ENCODE assay signal across 20 cellular contexts in the genomic region with DNA sequence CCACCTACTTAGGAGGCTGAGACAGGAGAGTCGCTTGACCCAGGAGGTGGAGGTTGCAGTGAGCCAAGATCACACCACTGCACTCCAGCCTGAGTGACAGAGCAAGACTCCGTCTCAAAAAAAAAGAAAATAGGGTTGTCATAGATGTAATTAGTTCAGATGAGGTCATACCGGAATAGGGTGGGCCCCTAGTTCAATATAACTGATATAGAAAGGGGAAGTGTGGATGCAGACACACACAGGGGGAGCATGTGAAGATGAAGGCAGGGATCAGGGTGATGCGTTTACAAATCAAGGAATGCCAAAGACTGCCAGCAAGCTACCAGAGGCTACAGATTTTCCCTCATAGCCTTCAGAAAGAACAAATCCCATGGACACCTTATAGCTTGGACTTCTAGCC. TPM values are rescaled to one million over a fixed set of nuclear protein-coding genes. Genes with fewer than 3 reads are reported as not detected.
DNase-seq lines count a peak whose midpoint lies in the region; ATAC-seq, FAIRE-seq and TF ChIP-seq lines count a peak whose summit lies in the region.
"Had no signal": no experiment of that assay in that cellular context is flagged by ENCODE, and none has a peak within 500 bp of the region (broad histone marks: within the 10 kb centered on the region; RNA-seq: fewer than 3 reads in every experiment).

No MANE protein-coding gene starts in this region.

- no peaks in the 10 kb centered on the region for H3K27me3 Mint-ChIP-seq in HFFc6 (ENCODE audit: insufficient read depth)
- H3K27me3 Mint-ChIP-seq: stimulated activated naive CD8-positive, alpha-beta T cell treated with anti-CD3 and anti-CD28 coated beads, Interleukin-15, Interleukin-2, amounts not matched to agents 100 ng/mL and 50 ng/mL, for 24 hours had no signal

- no peak overlapping the region for H3K4me3 Mint-ChIP-seq in HFFc6
- H3K4me3 Mint-ChIP-seq: stimulated activated naive CD8-positive, alpha-beta T cell treated with anti-CD3 and anti-CD28 coated beads, Interleukin-15, Interleukin-2, amounts not matched to agents 100 ng/mL and 50 ng/mL, for 24 hours had no signal

- H3K27ac ChIP-seq in K562 (ENCODE audit: extremely low read depth, low read depth, low read length): no peak overlapping the region
- H3K27ac ChIP-seq in psoas muscle: peak overlapping the region; percentile 5
- H3K27ac ChIP-seq in MM.1S (ENCODE audit: low read length): no peak overlapping the region
- H3K27ac ChIP-seq: PC-9, SJSA1 had no signal

- H4K20me1 ChIP-seq in K562 (replicated peaks; ENCODE audit: control insufficient read depth, insufficient read depth, low read length) (no peaks in the 10 kb centered on the region), MM.1S (ENCODE audit: insufficient read depth, low read length) (no peaks in the 10 kb centered on the region)

- H3K4me3 ChIP-seq in K562: no peak overlapping the region
- H3K4me3 ChIP-seq in psoas muscle: no peak overlapping the region
- no peak overlapping the region for H3K4me3 ChIP-seq in MM.1S (ENCODE audit: low read length)
- H3K4me3 ChIP-seq: PC-9, SJSA1 had no signal

- H3K4me2 ChIP-seq in K562 (ENCODE audit: insufficient read depth, low read length): no peak overlapping the region
- H3K4me2 ChIP-seq in MM.1S (ENCODE audit: low read depth, low read length): no peak overlapping the region
- H3K4me2 ChIP-seq: PC-9 had no signal

- intact Hi-C loops in K562 (cut with micrococcal nuclease) (no loop called here), psoas muscle (cut with DNase I) (no loop called here)

- peaks cover 38% of the 10 kb centered on the region for H3K4me1 Mint-ChIP-seq in HFFc6 (ENCODE audit: low read depth)

- H3K9me3 Mint-ChIP-seq in HFFc6: no peaks in the 10 kb centered on the region
- H3K9me3 Mint-ChIP-seq: stimulated activated naive CD8-positive, alpha-beta T cell treated with anti-CD3 and anti-CD28 coated beads, Interleukin-15, Interleukin-2, amounts not matched to agents 100 ng/mL and 50 ng/mL, for 24 hours had no signal

- in situ Hi-C loops in K562 (cut with MboI): no loop called here

- ATAC-seq in K562 (no peak), psoas muscle (no peak), GM18861 (IDR thresholded peaks at IDR 0.05; ENCODE audit: unreplicated experiment) (no peak), left lobe of liver (no peak)

- TF ChIP-seq POLR2A in K562 (conservative IDR thresholded peaks at IDR 0.05): no peak

- TF ChIP-seq CTCF in HFFc6 (IDR thresholded peaks at IDR 0.05): no peak
- TF ChIP-seq CTCF in K562 (IDR thresholded peaks at IDR 0.05 in 2 of 3, conservative IDR thresholded peaks at IDR 0.05 in 1 of 3; ENCODE audit: insufficient read depth in 2 of 3, low read depth in 1 of 3, low read length in 3 of 3): no peak
- TF ChIP-seq CTCF in psoas muscle (IDR thresholded peaks at IDR 0.05): no peak
- TF ChIP-seq CTCF in GM20000 (IDR thresholded peaks at IDR 0.05; ENCODE audit: extremely low read depth, missing control alignments): no peak
- no peak for TF ChIP-seq CTCF in MM.1S (IDR thresholded peaks at IDR 0.05; ENCODE audit: low read length)

- peaks cover 30% of the 10 kb centered on the region for H3K36me3 Mint-ChIP-seq in HFFc6 (ENCODE audit: low read depth)

- H3K27me3 ChIP-seq in K562 (ENCODE audit: control insufficient read depth in 2 of 2, insufficient read depth in 2 of 2, low read length in 2 of 2): no peaks in the 10 kb centered on the region
- no peaks in the 10 kb centered on the region for H3K27me3 ChIP-seq in psoas muscle (ENCODE audit: insufficient read depth in 3 of 3, low read length in 2 of 3)
- no peaks in the 10 kb centered on the region for H3K27me3 ChIP-seq in MM.1S (replicated peaks; ENCODE audit: insufficient read depth, low read length)
- H3K27me3 ChIP-seq: SJSA1 had no signal

- H3K9ac ChIP-seq in K562 (ENCODE audit: insufficient read depth in 1 of 2, low read depth in 2 of 2, low read length in 2 of 2) (no peak overlapping the region), MM.1S (ENCODE audit: low read length) (no peak overlapping the region)

- DNase-seq in HFFc6 (no peak), NOMO-1 (lab: John Stamatoyannopoulos, UW; ENCODE audit: unreplicated experiment in 2 of 2) (peak; percentile 86 to 97), K562 (ENCODE audit: extremely low read depth in 1 of 4, low spot score in 3 of 4) (no peak), psoas muscle (no peak), GM20000 (ENCODE audit: low spot score) (no peak), MM.1S (no peak), left lobe of liver (ENCODE audit: low spot score) (no peak)
- DNase-seq: activated CD4-positive, CD25-positive, alpha-beta regulatory T cell treated with anti-CD3 and anti-CD28 coated beads, Interleukin-2, amount 50 U/mL, for 72 hours; activated effector memory CD4-positive, alpha-beta T cell treated with anti-CD3 and anti-CD28 coated beads, Interleukin-2, amount 50 U/mL, for 16 hours; amygdala; Karpas-422; NCI-H1436 treated with DMSO at 0.1 percent for 48 hours; PC-9; stimulated activated CD4-positive, alpha-beta T cell treated with anti-CD3 and anti-CD28 coated beads, Interleukin-1b, Interleukin-23, amount 100 ng/mL, for 48 hours; T-helper 2 cell had no signal

- TF ChIP-seq EP300 in K562 (IDR thresholded peaks at IDR 0.05; ENCODE audit: low read length): no peak

- POLR2A ChIA-PET in K562 (lab: Yijun Ruan, JAX): no interaction called here

- WGBS in K562 (ENCODE audit: insufficient coverage, low coverage, missing lambda C conversion rate): 81% methylated on average over 3 of the region's 4 CpGs
- WGBS in psoas muscle, 3 donors: 77 to 84% (median 78%) methylated on average over 4 of the region's 4 CpGs

- H3K36me3 ChIP-seq in K562 (ENCODE audit: control insufficient read depth, insufficient read depth, low read length) (peaks cover 84% of the 10 kb centered on the region), psoas muscle (ENCODE audit: insufficient read depth in 1 of 2, low read depth in 1 of 2) (peaks cover 0 to 89% of the 10 kb centered on the region in 2 donors), MM.1S (replicated peaks; ENCODE audit: insufficient read depth, low read length) (no peaks in the 10 kb centered on the region)

- no peak for FAIRE-seq in K562 (lab: Jason Lieb, UNC)
- FAIRE-seq: GM19239, H1 had no signal

- H3K27ac Mint-ChIP-seq in HFFc6: peak overlapping the region; percentile 83; the same call in 1 of the 2 replicates
- H3K27ac Mint-ChIP-seq: stimulated activated naive CD8-positive, alpha-beta T cell treated with anti-CD3 and anti-CD28 coated beads, Interleukin-15, Interleukin-2, amounts not matched to agents 100 ng/mL and 50 ng/mL, for 24 hours had no signal

- CTCF ChIA-PET in K562 (lab: Yijun Ruan, JAX; ENCODE audit: low intra/inter-chr PET ratio): no interaction called here

- 0 out of 3 replicates have a peak, but pooled peaks cover 4% of the 10 kb centered on the region for H3K79me2 ChIP-seq in K562 (ENCODE audit: control insufficient read depth, insufficient read depth, low read length)
- H3K79me2 ChIP-seq in MM.1S (ENCODE audit: low read length): no peaks in the 10 kb centered on the region

- peaks cover 10 to 13% of the 10 kb centered on the region in 2 experiments; a peak in 4 of 5 replicates for H3K4me1 ChIP-seq in K562 (replicated peaks in 1 of 2; ENCODE audit: control insufficient read depth in 2 of 2, insufficient read depth in 2 of 2, low read length in 2 of 2)
- H3K4me1 ChIP-seq in psoas muscle: peaks cover 7% of the 10 kb centered on the region
- H3K4me1 ChIP-seq in MM.1S (ENCODE audit: low read length): no peaks in the 10 kb centered on the region

- BruUV-seq in K562 (replicated peaks; lab: Mats Ljungman, UMichigan): no TSS peak

- no peak for TF ChIP-seq RAD21 in K562 (CRISPR knock-in tag; conservative IDR thresholded peaks at IDR 0.05 in 1 of 2, IDR thresholded peaks at IDR 0.05 in 1 of 2)

- no peaks in the 10 kb centered on the region for H3K9me3 ChIP-seq in K562 (replicated peaks; ENCODE audit: control insufficient read depth, insufficient read depth, low read depth, low read length)
- H3K9me3 ChIP-seq in psoas muscle: no peaks in the 10 kb centered on the region
- no peaks in the 10 kb centered on the region for H3K9me3 ChIP-seq in MM.1S (replicated peaks; ENCODE audit: insufficient read depth, low read length)
- H3K9me3 ChIP-seq: SJSA1 had no signal

- H2AFZ ChIP-seq in K562 (ENCODE audit: low read depth, low read length) (no peak overlapping the region), MM.1S (ENCODE audit: low read length) (no peak overlapping the region)
- H2AFZ ChIP-seq: PC-9 had no signal

- no peaks in the 10 kb centered on the region for H3K9me1 ChIP-seq in K562 (ENCODE audit: control insufficient read depth, insufficient read depth, low read length)

- H3F3A ChIP-seq in MM.1S (ENCODE audit: insufficient read depth, low read length): no peaks in the 10 kb centered on the region

- H3K9me2 ChIP-seq in MM.1S (replicated peaks; ENCODE audit: insufficient read depth, low read length): no peaks in the 10 kb centered on the region

RNA-seq across cellular contexts. Expression of a gene that starts 24.3 kb away (rescaled TPM):
- total RNA-seq in HFFc6 (2021; fragmentation: NEBNext Ultra II Directional; extraction: Animal tissue kit (Norgen Biotek cat#: 25700)): 10 to 100 TPM; 10.7 to 17.1 (median 13.0) TPM
- total RNA-seq in K562 (2011; cell fraction: chromatin; rRNA removed; ENCODE audit: low replicate concordance): 5.7 and 13.4 TPM in 2 replicates
- 1.8 and 3.7 TPM in 2 replicates for total RNA-seq in K562 (2011; cell fraction: nucleolus; rRNA removed)
- total RNA-seq in K562 (2011; cell fraction: nucleoplasm; rRNA removed): 6.1 and 6.9 TPM in 2 replicates
- total RNA-seq in K562 (2014; rRNA removed) (5.3 and 6.4 TPM in 2 replicates), K562 (2014; rRNA removed; fragmentation: Illumina TruSeq; extraction: Trizol) (8.9 and 9.0 TPM in 2 replicates), K562 (2015; rRNA removed; fragmentation: Illumina TruSeq; extraction: Trizol) (6.0 and 6.7 TPM in 2 replicates), K562 (2021) (6.0 and 7.0 TPM in 2 replicates), psoas muscle (1 to 10 TPM; 8.2 to 8.9 (median 8.2) TPM), left lobe of liver (7.7 TPM)
- polyA plus RNA-seq in K562 (2011; rRNA removed) (9.7 and 10.7 TPM in 2 replicates), K562 (2014; fragmentation: Illumina TruSeq; extraction: Trizol) (7.0 and 7.9 TPM in 2 replicates), K562 (2014; fragmentation: Nextera tagmentation; extraction: Ambion mirVana) (10 to 100 TPM; 34.8 to 36.3 TPM), K562 (2014; rRNA removed) (6.1 and 8.9 TPM in 2 replicates), psoas muscle (1 to 10 TPM; 5.1 to 9.9 (median 7.1) TPM)
- 3.2 and 8.2 TPM in 2 replicates for polyA plus RNA-seq in K562 (2011; cell fraction: cytosol; rRNA removed)
- 1.6 and 4.9 TPM in 2 replicates for polyA plus RNA-seq in K562 (2011; cell fraction: nucleus; rRNA removed)
- 5.3 and 12.0 TPM in 2 replicates for polyA plus RNA-seq in K562 (2012)
- 12.3 and 13.6 TPM in 2 replicates for polyA minus RNA-seq in K562 (2011; rRNA and poly(A)+ RNA removed)
- 4.6 and 5.3 TPM in 2 replicates for polyA minus RNA-seq in K562 (2011; cell fraction: cytosol; rRNA and poly(A)+ RNA removed)
- polyA minus RNA-seq in K562 (2011; cell fraction: nucleus; rRNA and poly(A)+ RNA removed): 3.8 and 5.6 TPM in 2 replicates

Comparison
In these comparisons a context has a peak if more than half of its experiments do, and no peak if none do; other contexts are left out.
1. DNase-seq: peak in NOMO-1 (2 of 2); none in HFFc6 (single experiment), K562 (0 of 4), psoas muscle (0 of 2), GM20000 (single experiment), MM.1S (single experiment) and left lobe of liver (single experiment).